In genomic region chr12:9064815-9065606, GRCh38 we compare ENCODE assay signal across 8 cellular contexts. TPM values are rescaled to one million over a fixed set of nuclear protein-coding genes. Genes with fewer than 3 reads are reported as not detected.
DNase-seq lines count a peak whose midpoint lies in the region; ATAC-seq and TF ChIP-seq lines count a peak whose summit lies in the region.

No MANE protein-coding gene starts in this region.

- TF ChIP-seq CTCF in IMR-90 (conservative IDR thresholded peaks at IDR 0.05; ENCODE audit: low read depth, low read length) (no peak), omental fat pad (IDR thresholded peaks at IDR 0.05) (no peak)

- H4K91ac ChIP-seq in IMR-90 (ENCODE audit: insufficient read depth, low read depth, low read length): peak overlapping the region; percentile 37

- no peak overlapping the region for H3K4ac ChIP-seq in IMR-90 (ENCODE audit: low read depth, low read length)

- peak overlapping the region; percentile 32; the same call in 1 of the 2 replicates for H3K14ac ChIP-seq in IMR-90 (replicated peaks; ENCODE audit: low read depth, low read length)

- no peak overlapping the region for H2BK20ac ChIP-seq in IMR-90 (ENCODE audit: low read depth, low read length)

- POLR2A ChIA-PET in IMR-90 (lab: Charles Lee; ENCODE audit: unreplicated experiment): no interaction called here

- H3K4me3 ChIP-seq in IMR-90 (ENCODE audit: insufficient read depth, low read depth, low read length): peak overlapping the region; percentile 83

- H2BK120ac ChIP-seq in IMR-90 (ENCODE audit: low read depth, low read length): no peak overlapping the region

- WGBS in IMR-90 (ENCODE audit: extremely low coverage in 2 of 2, insufficient read length in 1 of 2), 2 experiments: 7% methylated on average over 3 of the region's 45 CpGs; no CpG with 5 or more reads in 1 of the 2 experiments

- peak; percentile 58; the same call in 1 of the 2 replicates for ATAC-seq in IMR-90 (ENCODE audit: low read depth)
- ATAC-seq in left cardiac atrium: peak; percentile 94 to 96
- ATAC-seq in omental fat pad (ENCODE audit: low FRiP score): peak; percentile 89

- CTCF ChIA-PET in IMR-90 (lab: Yijun Ruan, JAX): interaction anchor here (1.1 to 1.5 kb wide), 3 partner anchors 14 to 29 kb away, joined by 3 to 5 read pairs (median 4); no protein-coding TSS in a partner anchor

- no peak overlapping the region for H3K23ac ChIP-seq in IMR-90 (ENCODE audit: low read depth, low read length)

- no peaks in the 10 kb centered on the region for H3K9me1 ChIP-seq in IMR-90 (ENCODE audit: insufficient read depth, low read length)

- TF ChIP-seq RAD21 in IMR-90 (IDR thresholded peaks at IDR 0.05; ENCODE audit: low read length): no peak

- no peak overlapping the region for H2BK15ac ChIP-seq in IMR-90 (ENCODE audit: low read depth, low read length)

- peak overlapping the region; percentile 76 for H3K9ac ChIP-seq in IMR-90 (ENCODE audit: low read depth, low read length)

- no peak overlapping the region for H2BK5ac ChIP-seq in IMR-90 (ENCODE audit: low read depth, low read length, poor library complexity, severe bottlenecking)

- no peaks in the 10 kb centered on the region for H3K36me3 ChIP-seq in IMR-90 (ENCODE audit: control insufficient read depth, insufficient read depth, low read length)

- no peak overlapping the region for H3K56ac ChIP-seq in IMR-90 (ENCODE audit: extremely low read depth, insufficient read depth, low read length)

- H3K27me3 ChIP-seq in IMR-90 (ENCODE audit: control insufficient read depth, insufficient read depth, low read length): no peaks in the 10 kb centered on the region

- H3K79me1 ChIP-seq in IMR-90 (ENCODE audit: low read depth in 1 of 2, low read length in 2 of 2): no peaks in the 10 kb centered on the region

- peak overlapping the region; percentile 46; the same call in 1 of the 2 replicates for H4K5ac ChIP-seq in IMR-90 (ENCODE audit: low read depth, low read length)

- H3K9me3 ChIP-seq in IMR-90 (ENCODE audit: control insufficient read depth, insufficient read depth, low read length): no peaks in the 10 kb centered on the region

- H3K4me1 ChIP-seq in IMR-90 (ENCODE audit: control insufficient read depth, insufficient read depth, low read length): no peaks in the 10 kb centered on the region; the same call in 1 of the 2 replicates

- H4K8ac ChIP-seq in IMR-90 (ENCODE audit: low read depth in 2 of 2, low read length in 2 of 2): peak overlapping the region; percentile 10 to 74; a peak in 2 of 4 replicates

- peak overlapping the region; percentile 76 for H3K4me2 ChIP-seq in IMR-90 (ENCODE audit: low read depth, low read length)

- H2AK9ac ChIP-seq in IMR-90 (replicated peaks; ENCODE audit: low read depth, low read length, poor library complexity): no peak overlapping the region

- dilution Hi-C loops in IMR-90 (cut with HindIII; ENCODE audit: low sequenced_read_pairs, unreplicated experiment): no loop called here

- in situ Hi-C loops in IMR-90 (cut with MboI; ENCODE audit: low sequenced_read_pairs): no loop called here
- in situ Hi-C loops in KBM-7 (cut with MboI; ENCODE audit: low pct_unique_long_range_greater_than_20kb, low sequenced_read_pairs): no loop called here

- intact Hi-C loops in IMR-90 (cut with micrococcal nuclease): no loop called here
- intact Hi-C loops in left cardiac atrium (cut with DNase I): no loop called here

- no TSS peak for BruUV-seq in IMR-90 (replicated peaks; lab: Mats Ljungman, UMichigan)

- no peak for TF ChIP-seq POLR2A in IMR-90 (IDR thresholded peaks at IDR 0.05; ENCODE audit: low read depth, low read length)

- peak overlapping the region; percentile 46 for H3K27ac ChIP-seq in IMR-90 (ENCODE audit: insufficient read depth, low read length)

- DNase-seq in D341Med (ENCODE audit: low spot score) (peak; percentile 42), IMR-90 (no peak), amniotic epithelial cell (ENCODE audit: low read depth) (peak; percentile 41), left cardiac atrium (peak; percentile 82), omental fat pad (ENCODE audit: low spot score) (no peak), KBM-7 (no peak), NCI-H226 (no peak), DMS153 (lab: John Stamatoyannopoulos, UW) (no peak)

- H2AFZ ChIP-seq in IMR-90 (replicated peaks; ENCODE audit: low read length, poor library complexity): peak overlapping the region; percentile 96

- H3K18ac ChIP-seq in IMR-90 (ENCODE audit: low read depth, low read length): no peak overlapping the region; the same call in 1 of the 2 replicates

- H4K20me1 ChIP-seq in IMR-90 (ENCODE audit: insufficient read depth, low read length): no peaks in the 10 kb centered on the region

- H2AK5ac ChIP-seq in IMR-90 (ENCODE audit: low read depth, low read length): no peak overlapping the region

TF ChIP-seq in IMR-90, 13 proteins besides CTCF, POLR2A, EP300 and RAD21:
- TF ChIP-seq CHD1 (IDR thresholded peaks at IDR 0.05; ENCODE audit: low read depth, low read length): no peak
- no peak for TF ChIP-seq RFX5 (IDR thresholded peaks at IDR 0.05; ENCODE audit: low read depth, low read length)
- no peak for TF ChIP-seq MAZ (IDR thresholded peaks at IDR 0.05; ENCODE audit: borderline replicate concordance, low read depth, low read length)
- no peak for TF ChIP-seq MXI1 (IDR thresholded peaks at IDR 0.05; ENCODE audit: borderline replicate concordance, low read depth, low read length)
- no peak for TF ChIP-seq USF2 (IDR thresholded peaks at IDR 0.05; ENCODE audit: low read depth, low read length)
TF ChIP-seq in IMR-90: peak in this region for 0.

RNA-seq across cellular contexts. Expression of gene A2M, which starts 50.7 kb away (rescaled TPM):
- 0.56 and 1.1 TPM in 2 replicates for total RNA-seq in IMR-90 (2012; rRNA removed)
- 3.2 and 3.6 TPM in 2 replicates for polyA plus RNA-seq in IMR-90 (2012; rRNA removed)
- 1.1 and 1.6 TPM in 2 replicates for polyA plus RNA-seq in IMR-90 (2012; cell fraction: cytosol; rRNA removed)
- polyA plus RNA-seq in IMR-90 (2012; cell fraction: nucleus; rRNA removed; ENCODE audit: low replicate concordance): 0.87 and 5.1 TPM in 2 replicates
- 100 to 1,000 TPM; 634 to 687 TPM for total RNA-seq in left cardiac atrium
- total RNA-seq in omental fat pad: 100 to 1,000 TPM; 178 to 694 (median 529) TPM

Comparison
In these comparisons a context has a peak if more than half of its experiments do, and no peak if none do; other contexts are left out.
1. DNase-seq: peak in D341Med (single experiment), amniotic epithelial cell (single experiment) and left cardiac atrium (single experiment); none in IMR-90 (single experiment), omental fat pad (single experiment), KBM-7 (single experiment), NCI-H226 (single experiment) and DMS153 (single experiment).
2. RNA of gene A2M, which starts 50.7 kb away (total RNA-seq): 634 to 687 TPM in left cardiac atrium and 178 to 694 TPM in omental fat pad; 0.56 to 1.1 TPM in IMR-90; every median in the first group is over 10 times any median in the second.
3. Peak in every context shown above with its lines, with median percentiles within 50 percentile points of each other: ATAC-seq.